ENCODE assay signal across 14 cellular contexts in the genomic region with DNA sequence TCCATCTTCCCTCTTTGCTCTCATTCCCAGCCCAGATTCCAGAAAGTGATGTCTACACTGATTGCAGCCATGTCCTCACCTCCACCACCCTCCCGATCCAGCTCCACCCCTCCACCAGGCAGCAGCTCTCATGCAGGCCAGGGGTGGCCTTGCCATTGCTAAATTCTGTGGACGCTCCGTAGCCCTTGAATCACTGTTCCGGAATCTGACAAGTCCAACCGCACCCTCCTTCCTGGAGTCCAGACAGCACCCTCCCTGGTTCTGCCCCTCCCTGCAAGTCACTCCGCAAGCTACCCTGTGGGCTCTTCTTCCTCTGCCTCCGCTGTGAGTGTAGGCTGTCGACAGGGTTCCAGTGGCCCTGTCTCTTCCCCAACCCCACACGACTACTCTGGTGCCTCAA. TPM values are rescaled to one million over a fixed set of nuclear protein-coding genes. Genes with fewer than 3 reads are reported as not detected.
DNase-seq lines count a peak whose midpoint lies in the region; ATAC-seq and TF ChIP-seq lines count a peak whose summit lies in the region.
"Had no signal": no experiment of that assay in that cellular context is flagged by ENCODE, and none has a peak within 500 bp of the region (broad histone marks: within the 10 kb centered on the region; RNA-seq: fewer than 3 reads in every experiment).

No MANE protein-coding gene starts in this region.

- no peak for TF ChIP-seq POLR2A in uterus (IDR thresholded peaks at IDR 0.05)

- no peaks in the 10 kb centered on the region for H3K36me3 Mint-ChIP-seq in activated CD4-positive, alpha-beta memory T cell treated with anti-CD3 and anti-CD28 coated beads for 36 hours
- H3K36me3 Mint-ChIP-seq in activated CD4-positive, alpha-beta memory T cell treated with anti-CD3 and anti-CD28 coated beads, Interleukin-2, amount 10 ng/mL, durations not matched to agents 7 days and 5 days (ENCODE audit: low read depth) = no peaks in the 10 kb centered on the region

- POLR2A ChIA-PET in activated CD4-positive, alpha-beta memory T cell treated with anti-CD3 and anti-CD28 coated beads for 36 hours (lab: Charles Lee) = interaction anchor here (0.7 kb wide), 1 partner anchor 383 kb away, joined by 3 read pairs; no protein-coding TSS in a partner anchor
- POLR2A ChIA-PET in activated CD4-positive, alpha-beta memory T cell treated with anti-CD3 and anti-CD28 coated beads, Interleukin-2, amount 10 ng/mL, durations not matched to agents 7 days and 5 days (lab: Charles Lee) = no interaction called here

- no peak for TF ChIP-seq CTCF in uterus (IDR thresholded peaks at IDR 0.05)

- peaks cover 12% of the 10 kb centered on the region for H3K4me1 Mint-ChIP-seq in activated CD4-positive, alpha-beta memory T cell treated with anti-CD3 and anti-CD28 coated beads for 36 hours (ENCODE audit: low read depth)
- peaks cover 15% of the 10 kb centered on the region for H3K4me1 Mint-ChIP-seq in activated CD4-positive, alpha-beta memory T cell treated with anti-CD3 and anti-CD28 coated beads, Interleukin-2, amount 10 ng/mL, durations not matched to agents 7 days and 5 days

- in situ Hi-C loops in G401 (cut with HindIII; ENCODE audit: low sequenced_read_pairs) = no loop called here

- H3K27ac ChIP-seq in uterus = peak overlapping the region; percentile 92 to 96
- H3K27ac ChIP-seq: 22Rv1, KMS-11, pancreas had no signal

- CTCF ChIA-PET in activated CD4-positive, alpha-beta memory T cell treated with anti-CD3 and anti-CD28 coated beads for 36 hours (lab: Charles Lee) = interaction anchor here (0.8 to 1.1 kb wide), 3 partner anchors 8 to 72 kb away, joined by 3 read pairs; no protein-coding TSS in a partner anchor
- CTCF ChIA-PET in activated CD4-positive, alpha-beta memory T cell treated with anti-CD3 and anti-CD28 coated beads, Interleukin-2, amount 10 ng/mL, durations not matched to agents 7 days and 5 days (lab: Charles Lee) = no interaction called here

- H3K4me1 ChIP-seq in uterus = peaks cover 22 to 25% of the 10 kb centered on the region in 2 donors
- H3K4me1 ChIP-seq: pancreas had no signal

- H3K36me3 ChIP-seq in uterus = no peaks in the 10 kb centered on the region
- H3K36me3 ChIP-seq: pancreas had no signal

- H3K9me3 ChIP-seq in uterus = no peaks in the 10 kb centered on the region
- H3K9me3 ChIP-seq: pancreas had no signal

- H3K27ac Mint-ChIP-seq in activated CD4-positive, alpha-beta memory T cell treated with anti-CD3 and anti-CD28 coated beads for 36 hours = no peak overlapping the region
- H3K27ac Mint-ChIP-seq in activated CD4-positive, alpha-beta memory T cell treated with anti-CD3 and anti-CD28 coated beads, Interleukin-2, amount 10 ng/mL, durations not matched to agents 7 days and 5 days = no peak overlapping the region

- H3K27me3 ChIP-seq in uterus = no peaks in the 10 kb centered on the region
- H3K27me3 ChIP-seq: pancreas had no signal

- ATAC-seq in esophagus mucosa (peak; percentile 81), HG03045 (IDR thresholded peaks at IDR 0.05; ENCODE audit: unreplicated experiment) (no peak)

- H3K9me3 Mint-ChIP-seq in activated CD4-positive, alpha-beta memory T cell treated with anti-CD3 and anti-CD28 coated beads for 36 hours = no peaks in the 10 kb centered on the region
- H3K9me3 Mint-ChIP-seq in activated CD4-positive, alpha-beta memory T cell treated with anti-CD3 and anti-CD28 coated beads, Interleukin-2, amount 10 ng/mL, durations not matched to agents 7 days and 5 days = no peaks in the 10 kb centered on the region

- DNase-seq in activated CD4-positive, alpha-beta memory T cell treated with anti-CD3 and anti-CD28 coated beads for 36 hours = peak; percentile 17
- DNase-seq in activated CD4-positive, alpha-beta memory T cell treated with anti-CD3 and anti-CD28 coated beads, Interleukin-2, amount 10 ng/mL, durations not matched to agents 7 days and 5 days = no peak
- DNase-seq in myocyte (ENCODE audit: low read depth) (peak; percentile 88), uterus (peak; percentile 82 to 84), G401 (ENCODE audit: low spot score) (no peak)
- no peak for DNase-seq in central memory CD4-positive, alpha-beta T cell
- DNase-seq: cortex of kidney, NCI-H69, pancreas, T-helper 2 cell had no signal

- intact Hi-C loops in activated CD4-positive, alpha-beta memory T cell treated with anti-CD3 and anti-CD28 coated beads for 36 hours (cut with micrococcal nuclease) = no loop called here
- intact Hi-C loops in uterus (cut with DNase I; ENCODE audit: low total_unique reads) = no loop called here

- no peak overlapping the region for H3K4me3 Mint-ChIP-seq in activated CD4-positive, alpha-beta memory T cell treated with anti-CD3 and anti-CD28 coated beads for 36 hours
- H3K4me3 Mint-ChIP-seq in activated CD4-positive, alpha-beta memory T cell treated with anti-CD3 and anti-CD28 coated beads, Interleukin-2, amount 10 ng/mL, durations not matched to agents 7 days and 5 days = no peak overlapping the region

- no peak overlapping the region for H3K4me3 ChIP-seq in uterus
- H3K4me3 ChIP-seq: pancreas had no signal

- peaks cover 29% of the 10 kb centered on the region for H3K27me3 Mint-ChIP-seq in activated CD4-positive, alpha-beta memory T cell treated with anti-CD3 and anti-CD28 coated beads for 36 hours
- peaks cover 55% of the 10 kb centered on the region for H3K27me3 Mint-ChIP-seq in activated CD4-positive, alpha-beta memory T cell treated with anti-CD3 and anti-CD28 coated beads, Interleukin-2, amount 10 ng/mL, durations not matched to agents 7 days and 5 days

RNA-seq across cellular contexts. Expression of gene TNXB, which starts 26.2 kb away (rescaled TPM):
- 1 to 10 TPM; 5.2 to 5.8 TPM for total RNA-seq in activated CD4-positive, alpha-beta memory T cell treated with anti-CD3 and anti-CD28 coated beads for 36 hours
- 1 to 10 TPM; 5.7 to 6.4 TPM for total RNA-seq in activated CD4-positive, alpha-beta memory T cell treated with anti-CD3 and anti-CD28 coated beads, Interleukin-2, amount 10 ng/mL, durations not matched to agents 7 days and 5 days
- 7.6 TPM for total RNA-seq in esophagus mucosa
- 0.16 and 0.36 TPM in 2 replicates for total RNA-seq in myocyte
- polyA plus RNA-seq in myocyte (2012) = 0.39 TPM
- 100 to 1,000 TPM in 3 of 4 donors, 10 to 100 TPM in 1; 90.6 to 217 (median 181) TPM for total RNA-seq in uterus
- under 0.01 TPM in 1 of 2 replicates, not detected in the other for total RNA-seq in G401 (2014; rRNA removed; shearing (Covaris generic))

RNA-seq across cellular contexts. Expression of gene CYP21A2, which starts 44.7 kb away (rescaled TPM):
- total RNA-seq in activated CD4-positive, alpha-beta memory T cell treated with anti-CD3 and anti-CD28 coated beads for 36 hours = under 1 TPM in 1 of 2 experiments, not detected in 1; 0.24 TPM
- total RNA-seq in activated CD4-positive, alpha-beta memory T cell treated with anti-CD3 and anti-CD28 coated beads, Interleukin-2, amount 10 ng/mL, durations not matched to agents 7 days and 5 days = under 1 TPM in 1 of 2 experiments, not detected in 1; 0.23 TPM
- total RNA-seq in esophagus mucosa (0.60 TPM), myocyte (not detected in 2 replicates), uterus (1 to 10 TPM in 1 of 4 donors, not detected in 3; 4.1 TPM)
- polyA plus RNA-seq in myocyte (2012) = 0.09 TPM
- not detected in 2 replicates for total RNA-seq in G401 (2014; rRNA removed; shearing (Covaris generic))

RNA-seq across cellular contexts. Expression of gene ATF6B, which starts 45.1 kb away (rescaled TPM):
- total RNA-seq in activated CD4-positive, alpha-beta memory T cell treated with anti-CD3 and anti-CD28 coated beads for 36 hours = 10 to 100 TPM; 67.4 to 80.9 TPM
- total RNA-seq in activated CD4-positive, alpha-beta memory T cell treated with anti-CD3 and anti-CD28 coated beads, Interleukin-2, amount 10 ng/mL, durations not matched to agents 7 days and 5 days = 100 to 1,000 TPM; 142 to 147 TPM
- total RNA-seq in esophagus mucosa (76.0 TPM), myocyte (26.4 and 34.7 TPM in 2 replicates), uterus (100 to 1,000 TPM in 1 of 4 donors, 10 to 100 TPM in 3; 16.4 to 121 (median 33.6) TPM)
- polyA plus RNA-seq in myocyte (2012) = 81.3 TPM
- 21.1 and 23.1 TPM in 2 replicates for total RNA-seq in G401 (2014; rRNA removed; shearing (Covaris generic))

RNA-seq across cellular contexts. Expression of gene FKBPL, which starts 47.1 kb away (rescaled TPM):
- total RNA-seq in activated CD4-positive, alpha-beta memory T cell treated with anti-CD3 and anti-CD28 coated beads for 36 hours = 1 to 10 TPM; 7.0 to 7.8 TPM
- total RNA-seq in activated CD4-positive, alpha-beta memory T cell treated with anti-CD3 and anti-CD28 coated beads, Interleukin-2, amount 10 ng/mL, durations not matched to agents 7 days and 5 days = 1 to 10 TPM; 7.6 to 8.6 TPM
- 10.1 TPM for total RNA-seq in esophagus mucosa
- 4.7 and 6.8 TPM in 2 replicates for total RNA-seq in myocyte
- 6.8 TPM for polyA plus RNA-seq in myocyte (2012)
- 10 to 100 TPM in 1 of 4 donors, 1 to 10 TPM in 3; 1.3 to 10.3 (median 5.1) TPM for total RNA-seq in uterus
- 9.5 and 20.2 TPM in 2 replicates for total RNA-seq in G401 (2014; rRNA removed; shearing (Covaris generic))

Comparison
In these comparisons a context has a peak if more than half of its experiments do, and no peak if none do; other contexts are left out.
1. DNase-seq: peak in activated CD4-positive, alpha-beta memory T cell treated with anti-CD3 and anti-CD28 coated beads for 36 hours (single experiment), myocyte (single experiment) and uterus (2 of 2); none in activated CD4-positive, alpha-beta memory T cell treated with anti-CD3 and anti-CD28 coated beads, Interleukin-2, amount 10 ng/mL, durations not matched to agents 7 days and 5 days (single experiment), G401 (single experiment) and central memory CD4-positive, alpha-beta T cell (single experiment).
2. RNA of gene TNXB, which starts 26.2 kb away (total RNA-seq): 90.6 to 217 TPM in uterus; 7.6 TPM in esophagus mucosa (single experiment), 5.7 to 6.4 TPM in activated CD4-positive, alpha-beta memory T cell treated with anti-CD3 and anti-CD28 coated beads, Interleukin-2, amount 10 ng/mL, durations not matched to agents 7 days and 5 days, 5.2 to 5.8 TPM in activated CD4-positive, alpha-beta memory T cell treated with anti-CD3 and anti-CD28 coated beads for 36 hours, 0.16 to 0.36 TPM in myocyte and under 0.01 TPM in G401; every median in the first group is over 10 times any median in the second.